17 cellular contexts compared by ENCODE assay signal in genomic region chr11:108084811-108085210, GRCh38.
"Had no signal": no experiment of that assay in that cellular context is flagged by ENCODE, and none has a peak within 500 bp of the region (broad histone marks: within the 10 kb centered on the region; RNA-seq: fewer than 3 reads in every experiment).

No MANE protein-coding gene starts in this region.

- FAIRE-seq: kidney had no signal

- DNase-seq: activated CD4-positive, alpha-beta T cell treated with anti-CD3 and anti-CD28 coated beads, Interleukin-2, amount 10 ng/mL, durations not matched to agents 7 days and 5 days; activated CD4-positive, CD25-positive, alpha-beta regulatory T cell treated with anti-CD3 and anti-CD28 coated beads, Interleukin-2, amount 50 U/mL, for 72 hours; activated naive CD4-positive, alpha-beta T cell treated with anti-CD3 and anti-CD28 coated beads, Interleukin-2, amount 10 ng/mL, durations not matched to agents 7 days and 5 days; activated naive CD8-positive, alpha-beta T cell treated with anti-CD3 and anti-CD28 coated beads, Interleukin-2, amount 50 U/mL, for 24 hours; activated T-cell treated with anti-CD3 and anti-CD28 coated beads, Interleukin-2, amount 50 U/mL, for 1 hour; cerebellar nuclear complex; endodermal cell; esophagus squamous epithelium; kidney; left ventricle myocardium inferior; ovary; stimulated activated CD4-positive, alpha-beta T cell treated with anti-CD3 and anti-CD28 coated beads, Interleukin-4, amount 100 ng/mL, for 24 hours; stimulated activated naive CD4-positive, alpha-beta T cell treated with Interleukin-2 at 50 U/mL for 16 hours; upper lobe of left lung; WERI-Rb-1 had no signal

- H3K27ac Mint-ChIP-seq: activated CD4-positive, alpha-beta T cell treated with anti-CD3 and anti-CD28 coated beads, Interleukin-2, amount 10 ng/mL, durations not matched to agents 7 days and 5 days; activated naive CD4-positive, alpha-beta T cell treated with anti-CD3 and anti-CD28 coated beads, Interleukin-2, amount 10 ng/mL, durations not matched to agents 7 days and 5 days; activated naive CD8-positive, alpha-beta T cell treated with anti-CD3 and anti-CD28 coated beads, Interleukin-2, amount 50 U/mL, for 24 hours; endodermal cell; natural killer cell treated with Interleukin-12 subunit alpha and Interleukin-12 subunit beta and Interleukin-15 and Interleukin-18, amount 100 ng/mL, for 72 hours; T-helper 2 cell treated with Interferon-gamma antibody and Interleukin-4, amounts not matched to agents 5 μg/mL and 100 μg/mL, for 36 hours had no signal

- H3K4me1 Mint-ChIP-seq: activated CD4-positive, alpha-beta T cell treated with anti-CD3 and anti-CD28 coated beads, Interleukin-2, amount 10 ng/mL, durations not matched to agents 7 days and 5 days; activated naive CD4-positive, alpha-beta T cell treated with anti-CD3 and anti-CD28 coated beads, Interleukin-2, amount 10 ng/mL, durations not matched to agents 7 days and 5 days; activated naive CD8-positive, alpha-beta T cell treated with anti-CD3 and anti-CD28 coated beads, Interleukin-2, amount 50 U/mL, for 24 hours; endodermal cell had no signal

- H3K4me3 Mint-ChIP-seq: activated CD4-positive, alpha-beta T cell treated with anti-CD3 and anti-CD28 coated beads, Interleukin-2, amount 10 ng/mL, durations not matched to agents 7 days and 5 days; activated naive CD4-positive, alpha-beta T cell treated with anti-CD3 and anti-CD28 coated beads, Interleukin-2, amount 10 ng/mL, durations not matched to agents 7 days and 5 days; activated naive CD8-positive, alpha-beta T cell treated with anti-CD3 and anti-CD28 coated beads, Interleukin-2, amount 50 U/mL, for 24 hours; endodermal cell; natural killer cell treated with Interleukin-12 subunit alpha and Interleukin-12 subunit beta and Interleukin-15 and Interleukin-18, amount 100 ng/mL, for 72 hours; T-helper 2 cell treated with Interferon-gamma antibody and Interleukin-4, amounts not matched to agents 5 μg/mL and 100 μg/mL, for 36 hours had no signal

- ATAC-seq: activated naive CD8-positive, alpha-beta T cell treated with anti-CD3 and anti-CD28 coated beads, Interleukin-2, amount 50 U/mL, for 24 hours; natural killer cell treated with Interleukin-12 subunit alpha and Interleukin-12 subunit beta and Interleukin-15 and Interleukin-18, amount 100 ng/mL, for 72 hours had no signal

- H3K9me3 Mint-ChIP-seq: activated CD4-positive, alpha-beta T cell treated with anti-CD3 and anti-CD28 coated beads, Interleukin-2, amount 10 ng/mL, durations not matched to agents 7 days and 5 days; activated naive CD4-positive, alpha-beta T cell treated with anti-CD3 and anti-CD28 coated beads, Interleukin-2, amount 10 ng/mL, durations not matched to agents 7 days and 5 days; activated naive CD8-positive, alpha-beta T cell treated with anti-CD3 and anti-CD28 coated beads, Interleukin-2, amount 50 U/mL, for 24 hours; endodermal cell; natural killer cell treated with Interleukin-12 subunit alpha and Interleukin-12 subunit beta and Interleukin-15 and Interleukin-18, amount 100 ng/mL, for 72 hours; T-helper 2 cell treated with Interferon-gamma antibody and Interleukin-4, amounts not matched to agents 5 μg/mL and 100 μg/mL, for 36 hours had no signal

- H3K27me3 Mint-ChIP-seq: activated CD4-positive, alpha-beta T cell treated with anti-CD3 and anti-CD28 coated beads, Interleukin-2, amount 10 ng/mL, durations not matched to agents 7 days and 5 days; activated naive CD4-positive, alpha-beta T cell treated with anti-CD3 and anti-CD28 coated beads, Interleukin-2, amount 10 ng/mL, durations not matched to agents 7 days and 5 days; activated naive CD8-positive, alpha-beta T cell treated with anti-CD3 and anti-CD28 coated beads, Interleukin-2, amount 50 U/mL, for 24 hours; natural killer cell treated with Interleukin-12 subunit alpha and Interleukin-12 subunit beta and Interleukin-15 and Interleukin-18, amount 100 ng/mL, for 72 hours had no signal
